ENCODE assay signal across 19 cellular contexts in genomic region chr1:168947039-168947438, GRCh38.
DNase-seq lines count a peak whose midpoint lies in the region; ATAC-seq and TF ChIP-seq lines count a peak whose summit lies in the region.
"Had no signal": no experiment of that assay in that cellular context is flagged by ENCODE, and none has a peak within 500 bp of the region (broad histone marks: within the 10 kb centered on the region; RNA-seq: fewer than 3 reads in every experiment).

No MANE protein-coding gene starts in this region.

- peaks cover 10% of the 10 kb centered on the region for H3K27me3 Mint-ChIP-seq in activated CD4-positive, alpha-beta T cell treated with anti-CD3 and anti-CD28 coated beads, Interleukin-2, amount 10 ng/mL, durations not matched to agents 7 days and 5 days

- DNase-seq in DMS53 (lab: John Stamatoyannopoulos, UW) (peak; percentile 13), DMS53 treated with DMSO at 0.1 percent for 48 hours (lab: John Stamatoyannopoulos, UW; ENCODE audit: unreplicated experiment) (no peak), DMS153 treated with DMSO at 0.1 percent for 48 hours (lab: John Stamatoyannopoulos, UW; ENCODE audit: unreplicated experiment) (peak; percentile 57), hepatocyte (ENCODE audit: low spot score) (peak; percentile 36), renal cortical epithelial cell (ENCODE audit: low read depth) (peak; percentile 27), SHP77 (lab: John Stamatoyannopoulos, UW) (no peak)
- DNase-seq in activated CD4-positive, alpha-beta T cell treated with anti-CD3 and anti-CD28 coated beads, Interleukin-2, amount 10 ng/mL, durations not matched to agents 7 days and 5 days: no peak
- DNase-seq: AML-193, HCEC 1CT, NCI-H1092 treated with DMSO at 0.1 percent for 48 hours, NCI-H187, PC-9, T-helper 1 cell had no signal

- no peaks in the 10 kb centered on the region for H3K4me1 ChIP-seq in hepatocyte (ENCODE audit: insufficient read depth)

- H3K36me3 ChIP-seq in hepatocyte (replicated peaks; ENCODE audit: insufficient read depth, low read depth): no peaks in the 10 kb centered on the region

- no peaks in the 10 kb centered on the region for H4K20me1 ChIP-seq in hepatocyte (ENCODE audit: insufficient read depth, poor library complexity, severe bottlenecking)

- H3K4me3 ChIP-seq in hepatocyte: no peak overlapping the region
- H3K4me3 ChIP-seq: GM23338, K562, PC-9 had no signal

- no peaks in the 10 kb centered on the region for H3K9me3 Mint-ChIP-seq in activated CD4-positive, alpha-beta T cell treated with anti-CD3 and anti-CD28 coated beads, Interleukin-2, amount 10 ng/mL, durations not matched to agents 7 days and 5 days
- H3K9me3 Mint-ChIP-seq: GM23338 had no signal

- no peaks in the 10 kb centered on the region for H3K27me3 ChIP-seq in hepatocyte

- ATAC-seq in HG03095 (IDR thresholded peaks at IDR 0.05; ENCODE audit: unreplicated experiment): no peak
- ATAC-seq: GM23338, K562 had no signal

- 81% methylated on average over 2 of the region's 2 CpGs for WGBS in hepatocyte (ENCODE audit: low lambda C conversion rate, missing lambda C conversion rate)

- H3K4me3 Mint-ChIP-seq in activated CD4-positive, alpha-beta T cell treated with anti-CD3 and anti-CD28 coated beads, Interleukin-2, amount 10 ng/mL, durations not matched to agents 7 days and 5 days: no peak overlapping the region
- H3K4me3 Mint-ChIP-seq: CD14-positive monocyte, GM23338 had no signal

- H3K4me2 ChIP-seq in hepatocyte: no peak overlapping the region
- H3K4me2 ChIP-seq: GM23338, PC-9 had no signal

- H2AFZ ChIP-seq in hepatocyte: no peak overlapping the region
- H2AFZ ChIP-seq: GM23338, PC-9 had no signal

- H3K27ac ChIP-seq in hepatocyte: peak overlapping the region; percentile 10
- H3K27ac ChIP-seq: 22Rv1, PC-9, RWPE1 had no signal

- CTCF ChIA-PET in activated CD4-positive, alpha-beta T cell treated with anti-CD3 and anti-CD28 coated beads, Interleukin-2, amount 10 ng/mL, durations not matched to agents 7 days and 5 days (lab: Charles Lee): no interaction called here

- POLR2A ChIA-PET in activated CD4-positive, alpha-beta T cell treated with anti-CD3 and anti-CD28 coated beads, Interleukin-2, amount 10 ng/mL, durations not matched to agents 7 days and 5 days (lab: Charles Lee): no interaction called here

- no peaks in the 10 kb centered on the region for H3K79me2 ChIP-seq in hepatocyte

- no peaks in the 10 kb centered on the region for H3K9me3 ChIP-seq in hepatocyte (ENCODE audit: low read depth)

- no peaks in the 10 kb centered on the region for H3K9me2 ChIP-seq in hepatocyte (replicated peaks; ENCODE audit: insufficient read depth)

- no peak overlapping the region for H3K27ac Mint-ChIP-seq in activated CD4-positive, alpha-beta T cell treated with anti-CD3 and anti-CD28 coated beads, Interleukin-2, amount 10 ng/mL, durations not matched to agents 7 days and 5 days
- H3K27ac Mint-ChIP-seq: CD14-positive monocyte, GM23338 had no signal

- no peaks in the 10 kb centered on the region for H3K4me1 Mint-ChIP-seq in activated CD4-positive, alpha-beta T cell treated with anti-CD3 and anti-CD28 coated beads, Interleukin-2, amount 10 ng/mL, durations not matched to agents 7 days and 5 days
- H3K4me1 Mint-ChIP-seq: CD14-positive monocyte had no signal

- no peaks in the 10 kb centered on the region for H3K36me3 Mint-ChIP-seq in activated CD4-positive, alpha-beta T cell treated with anti-CD3 and anti-CD28 coated beads, Interleukin-2, amount 10 ng/mL, durations not matched to agents 7 days and 5 days (ENCODE audit: low read depth)
- H3K36me3 Mint-ChIP-seq: CD14-positive monocyte had no signal

- TF ChIP-seq CTCF in hepatocyte (IDR thresholded peaks at IDR 0.05; ENCODE audit: poor library complexity): no peak

Comparison
In these comparisons a context has a peak if more than half of its experiments do, and no peak if none do; other contexts are left out.
1. DNase-seq: peak in DMS53 (single experiment), DMS153 treated with DMSO at 0.1 percent for 48 hours (single experiment), hepatocyte (single experiment) and renal cortical epithelial cell (single experiment); none in DMS53 treated with DMSO at 0.1 percent for 48 hours (single experiment), SHP77 (0 of 2) and activated CD4-positive, alpha-beta T cell treated with anti-CD3 and anti-CD28 coated beads, Interleukin-2, amount 10 ng/mL, durations not matched to agents 7 days and 5 days (single experiment).